Comparison of ENCODE assay signal across 11 cellular contexts in genomic region chr19:3494559-3494958, GRCh38.
DNase-seq lines count a peak whose midpoint lies in the region.
"Had no signal": no experiment of that assay in that cellular context is flagged by ENCODE, and none has a peak within 500 bp of the region (broad histone marks: within the 10 kb centered on the region; RNA-seq: fewer than 3 reads in every experiment).

No MANE protein-coding gene starts in this region.

- DNase-seq in activated CD8-positive, alpha-beta memory T cell treated with anti-CD3 and anti-CD28 coated beads, Interleukin-2, amount 50 U/mL, for 4 hours = peak; percentile 44
- DNase-seq in activated CD8-positive, alpha-beta memory T cell treated with anti-CD3 and anti-CD28 coated beads for 24 hours = no peak
- DNase-seq in activated T-helper 9 cell treated with anti-CD3 and anti-CD28 coated beads, Interleukin-2, amount 50 U/mL, for 16 hours (ENCODE audit: low read depth) = peak; percentile 44
- DNase-seq in putamen (ENCODE audit: low spot score) (peak; percentile 74), NCI-H82 (lab: John Stamatoyannopoulos, UW) (no peak), GDM1 (lab: John Stamatoyannopoulos, UW) (no peak), SIG-M5 (lab: John Stamatoyannopoulos, UW) (no peak), C1 segment of cervical spinal cord (lab: John Stamatoyannopoulos, UW) (no peak)
- DNase-seq: kidney, natural killer cell, NCI-H1694 had no signal

Comparison
In these comparisons a context has a peak if more than half of its experiments do, and no peak if none do; other contexts are left out.
1. DNase-seq: peak in activated CD8-positive, alpha-beta memory T cell treated with anti-CD3 and anti-CD28 coated beads, Interleukin-2, amount 50 U/mL, for 4 hours (single experiment), activated T-helper 9 cell treated with anti-CD3 and anti-CD28 coated beads, Interleukin-2, amount 50 U/mL, for 16 hours (single experiment) and putamen (single experiment); none in activated CD8-positive, alpha-beta memory T cell treated with anti-CD3 and anti-CD28 coated beads for 24 hours (single experiment), NCI-H82 (single experiment), GDM1 (single experiment), SIG-M5 (single experiment) and C1 segment of cervical spinal cord (0 of 14).